ENCODE assay signal across 8 cellular contexts in the genomic region with DNA sequence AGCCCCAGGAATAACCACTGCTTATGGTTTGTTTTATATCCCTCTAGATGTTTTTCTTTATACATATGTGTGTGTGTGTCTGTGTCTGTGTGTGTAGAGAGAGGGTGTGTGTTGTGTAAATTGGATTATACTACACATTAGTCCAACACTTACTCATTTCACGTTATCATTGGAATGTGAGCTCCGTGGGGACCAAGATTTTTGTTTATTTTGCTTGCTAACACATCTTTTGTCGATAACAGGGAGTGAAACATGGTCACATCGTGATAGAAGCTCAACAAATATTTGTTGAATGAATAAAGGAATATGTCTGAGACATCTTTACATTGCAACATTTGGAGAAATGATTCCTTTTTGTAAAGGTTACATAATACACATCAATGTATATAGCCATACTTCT.
DNase-seq lines count a peak whose midpoint lies in the region; ATAC-seq, FAIRE-seq and TF ChIP-seq lines count a peak whose summit lies in the region.
"Not testable (repeated sequence)": the region's sequence is repeated elsewhere in the genome, so short reads cannot be mapped to it uniquely, and the experiment has no call there.

No MANE protein-coding gene starts in this region.

- not testable (repeated sequence) for TF ChIP-seq POLR2A in A549 (IDR thresholded peaks at IDR 0.05; ENCODE audit: low read length)

- peaks cover 29% of the 10 kb centered on the region for H3K4me1 Mint-ChIP-seq in mesothelial cell of epicardium

- H3K36me3 Mint-ChIP-seq in mesothelial cell of epicardium, result not testable (repeated sequence)

- peak in 1 of 2 experiments; percentile 8 for DNase-seq in A549 (ENCODE audit: low read depth in 1 of 2, low spot score in 1 of 2)
- peak; percentile 16 for DNase-seq in Daoy (ENCODE audit: low read depth)
- peak; percentile 29 for DNase-seq in PC-3
- peak; percentile 57 for DNase-seq in brain microvascular endothelial cell
- not testable (repeated sequence) for DNase-seq in epithelial cell of prostate (ENCODE audit: low read depth, low spot score); hepatocyte (ENCODE audit: low spot score); mesothelial cell of epicardium (ENCODE audit: low spot score in 2 of 2, unreplicated experiment in 2 of 2); smooth muscle cell (lab: John Stamatoyannopoulos, UW; ENCODE audit: unreplicated experiment)

- POLR2A ChIA-PET in A549 (lab: Yijun Ruan, JAX); PC-3 (lab: Charles Lee; ENCODE audit: unreplicated experiment): not testable (repeated sequence)

- not testable (repeated sequence) for H3K4me3 ChIP-seq in A549; PC-3 (ENCODE audit: low read length); brain microvascular endothelial cell (ENCODE audit: low read depth, low read length); hepatocyte; smooth muscle cell

- H3K27me3 ChIP-seq in PC-3 (ENCODE audit: low read length); brain microvascular endothelial cell (replicated peaks); hepatocyte; smooth muscle cell (ENCODE audit: low read depth): not testable (repeated sequence)

- not testable (repeated sequence) for H3K4me2 ChIP-seq in A549; PC-3 (ENCODE audit: low read length); hepatocyte
- H3K4me2 ChIP-seq in smooth muscle cell, result peak overlapping the region; percentile 23

- not testable (repeated sequence) for H3K9me3 Mint-ChIP-seq in mesothelial cell of epicardium

- not testable (repeated sequence) for H3K79me2 ChIP-seq in PC-3 (ENCODE audit: low read length); hepatocyte; smooth muscle cell (ENCODE audit: low read depth)

- CTCF ChIA-PET in A549 (lab: Yijun Ruan, JAX); PC-3 (lab: Charles Lee): not testable (repeated sequence)

- H4K20me1 ChIP-seq in PC-3 (ENCODE audit: low read length); hepatocyte (ENCODE audit: insufficient read depth, poor library complexity, severe bottlenecking); smooth muscle cell (ENCODE audit: low read depth): not testable (repeated sequence)

- TF ChIP-seq CTCF in A549 (IDR thresholded peaks at IDR 0.05); PC-3 (conservative IDR thresholded peaks at IDR 0.05; ENCODE audit: low read depth, low read length); brain microvascular endothelial cell (IDR thresholded peaks at IDR 0.05; ENCODE audit: low read depth, low read length, missing control alignments); hepatocyte (IDR thresholded peaks at IDR 0.05; ENCODE audit: poor library complexity); mesothelial cell of epicardium (IDR thresholded peaks at IDR 0.05; ENCODE audit: unreplicated experiment); smooth muscle cell (IDR thresholded peaks at IDR 0.05; ENCODE audit: borderline replicate concordance, insufficient read depth, poor library complexity, severe bottlenecking): not testable (repeated sequence)

- in situ Hi-C loops in brain microvascular endothelial cell (cut with HindIII; ENCODE audit: low pct_ligation_motif_present, low sequenced_read_pairs), result not testable (repeated sequence)

- not testable (repeated sequence) for H3F3A ChIP-seq in PC-3 (ENCODE audit: low read length, unreplicated experiment); smooth muscle cell (ENCODE audit: low read depth)

- H2AFZ ChIP-seq in PC-3 (ENCODE audit: low read length); hepatocyte; smooth muscle cell (ENCODE audit: low read depth): not testable (repeated sequence)

- H3K9me2 ChIP-seq in PC-3 (replicated peaks; ENCODE audit: low read length); hepatocyte (replicated peaks; ENCODE audit: insufficient read depth): not testable (repeated sequence)

- H3K9me3 ChIP-seq in A549; PC-3 (ENCODE audit: low read length); hepatocyte (ENCODE audit: low read depth); smooth muscle cell (replicated peaks; ENCODE audit: low read depth): not testable (repeated sequence)

- H3K4me1 ChIP-seq in A549; PC-3 (ENCODE audit: insufficient read depth, low read length); smooth muscle cell (ENCODE audit: low read depth): not testable (repeated sequence)
- H3K4me1 ChIP-seq in hepatocyte (ENCODE audit: insufficient read depth), result peaks cover 17% of the 10 kb centered on the region

- not testable (repeated sequence) for TF ChIP-seq RAD21 in A549 (conservative IDR thresholded peaks at IDR 0.05 in 1 of 2, IDR thresholded peaks at IDR 0.05 in 1 of 2)

- not testable (repeated sequence) for H3K9ac ChIP-seq in PC-3 (ENCODE audit: low read length); smooth muscle cell (ENCODE audit: low read depth)

- 0% methylated on average over 4 of the region's 4 CpGs for WGBS in A549 (ENCODE audit: missing lambda C conversion rate)
- WGBS in hepatocyte (ENCODE audit: low lambda C conversion rate, missing lambda C conversion rate), result 35% methylated on average over 4 of the region's 4 CpGs
- WGBS in smooth muscle cell (ENCODE audit: low lambda C conversion rate), result 28% methylated on average over 4 of the region's 4 CpGs

- FAIRE-seq in A549 (lab: Jason Lieb, UNC), result peak; percentile 92

- not testable (repeated sequence) for H3K4me3 Mint-ChIP-seq in mesothelial cell of epicardium

- intact Hi-C loops in PC-3 (cut with micrococcal nuclease), result not testable (repeated sequence)

- peak overlapping the region; percentile 17 for H3K27ac Mint-ChIP-seq in mesothelial cell of epicardium

- not testable (repeated sequence) for BruUV-seq in PC-3 (replicated peaks; lab: Mats Ljungman, UMichigan)

- H3K27ac ChIP-seq in A549; PC-3 (ENCODE audit: low read length); smooth muscle cell (ENCODE audit: low read depth): not testable (repeated sequence)
- H3K27ac ChIP-seq in brain microvascular endothelial cell (peak overlapping the region; percentile 10), epithelial cell of prostate (peak overlapping the region; percentile 7), hepatocyte (peak overlapping the region; percentile 56)

- ATAC-seq in A549, PC-3: not testable (repeated sequence)

- H3K27me3 Mint-ChIP-seq in mesothelial cell of epicardium (ENCODE audit: low read depth), result not testable (repeated sequence)

- H3K36me3 ChIP-seq in PC-3 (ENCODE audit: low read depth, low read length); brain microvascular endothelial cell (replicated peaks); hepatocyte (replicated peaks; ENCODE audit: insufficient read depth, low read depth); smooth muscle cell (ENCODE audit: low read depth): not testable (repeated sequence)

- TF ChIP-seq EP300 in A549 (IDR thresholded peaks at IDR 0.05), result not testable (repeated sequence)
